Comparison of ENCODE assay signal across 8 cellular contexts in genomic region chr6:53986165-53986720, GRCh38.
DNase-seq lines count a peak whose midpoint lies in the region; ATAC-seq and TF ChIP-seq lines count a peak whose summit lies in the region.

No MANE protein-coding gene starts in this region.

- no peaks in the 10 kb centered on the region for H3K4me1 Mint-ChIP-seq in CD4-positive, alpha-beta memory T cell

- 9% methylated on average over 3 of the region's 3 CpGs for WGBS in liver

- no peaks in the 10 kb centered on the region for H3K9me3 Mint-ChIP-seq in CD4-positive, alpha-beta memory T cell

- H3K27ac ChIP-seq in liver (ENCODE audit: low read depth in 1 of 2, low read length in 2 of 2) = no peak overlapping the region
- H3K27ac ChIP-seq in CD4-positive, alpha-beta memory T cell (ENCODE audit: low read depth, low read length) = no peak overlapping the region

- CTCF ChIA-PET in CD4-positive, alpha-beta memory T cell (lab: Charles Lee; ENCODE audit: partially characterized antibody) = interaction anchor here (1.2 to 1.6 kb wide), 4 partner anchors 9 to 49 kb away, joined by 3 to 5 read pairs (median 4); no protein-coding TSS in a partner anchor

- H3K27me3 ChIP-seq in liver (ENCODE audit: control insufficient read depth in 4 of 4, insufficient read depth in 4 of 4, low read length in 3 of 4) = no peaks in the 10 kb centered on the region
- no peaks in the 10 kb centered on the region for H3K27me3 ChIP-seq in CD4-positive, alpha-beta memory T cell (ENCODE audit: insufficient read depth, low read length)

- ATAC-seq in HG02798 (IDR thresholded peaks at IDR 0.05; ENCODE audit: poor library complexity, unreplicated experiment) = peak; percentile 69

- TF ChIP-seq RAD21 in liver (IDR thresholded peaks at IDR 0.05) = peak; percentile 99

- no peak overlapping the region for H3K9ac ChIP-seq in liver (ENCODE audit: low read depth in 1 of 2, low read length in 2 of 2)

- intact Hi-C loops in CD4-positive, alpha-beta memory T cell (cut with micrococcal nuclease) = no loop called here

- no peaks in the 10 kb centered on the region for H3K9me3 ChIP-seq in liver (ENCODE audit: control insufficient read depth in 4 of 4, low read length in 3 of 4)
- H3K9me3 ChIP-seq in CD4-positive, alpha-beta memory T cell (ENCODE audit: control insufficient read depth in 1 of 2, low read length in 2 of 2) = no peaks in the 10 kb centered on the region

- no peak overlapping the region for H3K4me3 Mint-ChIP-seq in CD4-positive, alpha-beta memory T cell

- no peak overlapping the region for H3K4me3 ChIP-seq in liver (ENCODE audit: low read depth in 1 of 3, low read length in 3 of 3)
- H3K4me3 ChIP-seq in CD4-positive, alpha-beta memory T cell (ENCODE audit: low read length in 2 of 2) = no peak overlapping the region

- POLR2A ChIA-PET in CD4-positive, alpha-beta memory T cell (lab: Charles Lee; ENCODE audit: partially characterized antibody) = no interaction called here

- H3K36me3 Mint-ChIP-seq in CD4-positive, alpha-beta memory T cell = no peaks in the 10 kb centered on the region

- no peaks in the 10 kb centered on the region for H3K36me3 ChIP-seq in liver (ENCODE audit: control insufficient read depth in 4 of 4, insufficient read depth in 3 of 4, low read depth in 1 of 4, low read length in 3 of 4)
- no peaks in the 10 kb centered on the region for H3K36me3 ChIP-seq in CD4-positive, alpha-beta memory T cell (ENCODE audit: insufficient read depth, low read length)

- DNase-seq in NOMO-1 (lab: John Stamatoyannopoulos, UW; ENCODE audit: unreplicated experiment in 2 of 2) (peak; percentile 19 to 57), NOMO-1 treated with dmso at 0.1 percent for 144 hours (lab: John Stamatoyannopoulos, UW; ENCODE audit: unreplicated experiment) (no peak), NCI-H526 (lab: John Stamatoyannopoulos, UW) (peak; percentile 55 to 84), cerebellum (ENCODE audit: low spot score) (peak; percentile 4), NCI-H1436 treated with DMSO at 0.1 percent for 48 hours (lab: John Stamatoyannopoulos, UW) (no peak)
- DNase-seq in CD4-positive, alpha-beta memory T cell = no peak

- H3K27ac Mint-ChIP-seq in CD4-positive, alpha-beta memory T cell = no peak overlapping the region

- H3K4me1 ChIP-seq in liver (ENCODE audit: control insufficient read depth in 4 of 4, insufficient read depth in 4 of 4, low read length in 3 of 4) = peaks cover 0 to 8% (median 7%) of the 10 kb centered on the region in 4 donors
- H3K4me1 ChIP-seq in CD4-positive, alpha-beta memory T cell (ENCODE audit: insufficient read depth, low read length) = no peaks in the 10 kb centered on the region

- peak; percentile 92 for TF ChIP-seq CTCF in liver (IDR thresholded peaks at IDR 0.05; ENCODE audit: low read depth, low read length, missing input control)

- H3K27me3 Mint-ChIP-seq in CD4-positive, alpha-beta memory T cell = peaks cover under 1 to 3% of the 10 kb centered on the region in 2 donors

TF ChIP-seq in liver, 16 proteins besides CTCF, POLR2A, EP300 and RAD21:
- peak; percentile 59 to 63 for TF ChIP-seq RXRA (IDR thresholded peaks at IDR 0.05)
- no peak for TF ChIP-seq FOXA1 (IDR thresholded peaks at IDR 0.05)
- peak; percentile 15 to 28 for TF ChIP-seq HNF4A (conservative IDR thresholded peaks at IDR 0.05)

Comparison
In these comparisons a context has a peak if more than half of its experiments do, and no peak if none do; other contexts are left out.
1. DNase-seq: peak in NOMO-1 (2 of 2), NCI-H526 (2 of 2) and cerebellum (single experiment); none in NOMO-1 treated with dmso at 0.1 percent for 144 hours (single experiment), CD4-positive, alpha-beta memory T cell (0 of 5) and NCI-H1436 treated with DMSO at 0.1 percent for 48 hours (single experiment).